Comparison of ENCODE assay signal across 8 cellular contexts in the genomic region with DNA sequence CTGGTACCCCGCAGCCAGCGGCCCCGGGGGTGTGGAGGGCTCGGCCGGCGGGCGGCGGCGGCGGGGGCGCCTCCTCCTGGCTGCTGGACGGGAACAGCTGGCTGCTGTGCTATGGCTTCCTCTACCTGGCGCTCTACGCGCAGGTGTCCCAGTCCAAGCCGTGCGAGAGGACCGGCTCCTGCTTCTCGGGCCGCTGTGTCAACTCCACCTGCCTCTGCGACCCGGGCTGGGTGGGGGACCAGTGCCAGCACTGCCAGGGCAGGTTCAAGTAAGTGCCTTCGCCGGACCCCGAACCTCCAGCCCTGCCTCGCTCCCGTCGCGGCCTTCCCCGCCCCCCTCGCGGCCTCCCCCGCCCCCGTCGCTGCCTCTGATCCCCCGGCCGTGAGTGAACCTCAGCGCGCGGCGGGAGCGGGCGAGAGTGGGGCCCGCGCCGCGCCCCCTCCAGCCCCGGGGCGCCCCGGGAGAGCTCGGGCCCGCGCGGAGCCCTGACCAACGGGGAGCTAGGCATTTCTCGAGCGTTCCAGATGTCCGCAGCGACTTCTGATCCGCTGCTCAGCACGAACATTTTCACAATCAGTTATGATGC. TPM values are rescaled to one million over a fixed set of nuclear protein-coding genes. Genes with fewer than 3 reads are reported as not detected.
DNase-seq lines count a peak whose midpoint lies in the region; ATAC-seq, FAIRE-seq and TF ChIP-seq lines count a peak whose summit lies in the region.

No MANE protein-coding gene starts in this region.

- no peaks in the 10 kb centered on the region for H3K27me3 ChIP-seq in iPS DF 6.9 (ENCODE audit: control insufficient read depth, insufficient read depth, low read length)
- H3K27me3 ChIP-seq in spleen (replicated peaks in 1 of 7): peaks cover 0 to 77% (median 36%) of the 10 kb centered on the region in 7 donors

- no peak for TF ChIP-seq POLR2A in spleen (IDR thresholded peaks at IDR 0.05)

- FAIRE-seq in D721Med (lab: Jason Lieb, UNC): no peak

- intact Hi-C loops in spleen (cut with DNase I; ENCODE audit: low total_unique reads): no loop called here

- no CpG with 5 or more reads among the region's 61 CpGs for WGBS in iPS DF 6.9 (ENCODE audit: insufficient coverage, insufficient read length)
- WGBS in spleen, 5 donors: 1 to 4% (median 3%) methylated on average over 18 to 61 of the region's 61 CpGs

- peak; percentile 46 for ATAC-seq in GM21367 (IDR thresholded peaks at IDR 0.05; ENCODE audit: unreplicated experiment)
- ATAC-seq in HG03558 (IDR thresholded peaks at IDR 0.05; ENCODE audit: extremely low read depth, unreplicated experiment): peak; percentile 7
- ATAC-seq in activated T-helper 17 cell treated with anti-CD3 and anti-CD28 coated beads, Interleukin-2, amount 50 U/mL, for 72 hours (replicated peaks): peak; percentile 61

- DNase-seq in GM10266 (ENCODE audit: extremely low spot score) (peak; percentile 72), iPS DF 6.9 (ENCODE audit: low read depth, low spot score) (no peak), spleen (peak; percentile 77), D721Med (ENCODE audit: insufficient read length, low spot score) (no peak), NOMO-1 treated with DMSO at 0.1 percent for 48 hours (lab: John Stamatoyannopoulos, UW; ENCODE audit: unreplicated experiment) (no peak)

- H3K4me1 ChIP-seq in iPS DF 6.9 (ENCODE audit: control insufficient read depth, insufficient read depth, low read length) (peaks cover 2% of the 10 kb centered on the region; the same call in 1 of the 2 replicates), spleen (peaks cover 4 to 27% (median 18%) of the 10 kb centered on the region in 6 donors)

- H3K4me1 Mint-ChIP-seq in activated T-helper 17 cell treated with anti-CD3 and anti-CD28 coated beads, Interleukin-2, amount 50 U/mL, for 72 hours: no peaks in the 10 kb centered on the region

- H3K27ac Mint-ChIP-seq in activated T-helper 17 cell treated with anti-CD3 and anti-CD28 coated beads, Interleukin-2, amount 50 U/mL, for 72 hours: no peak overlapping the region

- H3K4me3 Mint-ChIP-seq in activated T-helper 17 cell treated with anti-CD3 and anti-CD28 coated beads, Interleukin-2, amount 50 U/mL, for 72 hours: peak overlapping the region; percentile 66

- H3K9me3 ChIP-seq in iPS DF 6.9 (ENCODE audit: control insufficient read depth, insufficient read depth, low read length): no peaks in the 10 kb centered on the region
- no peaks in the 10 kb centered on the region for H3K9me3 ChIP-seq in spleen

- H3K36me3 ChIP-seq in iPS DF 6.9 (ENCODE audit: control insufficient read depth, insufficient read depth, low read length) (no peaks in the 10 kb centered on the region), spleen (no peaks in the 10 kb centered on the region)

- H3K27ac ChIP-seq in iPS DF 6.9 (ENCODE audit: low read length): no peak overlapping the region
- H3K27ac ChIP-seq in spleen: no peak overlapping the region

- H3K4me3 ChIP-seq in iPS DF 6.9 (ENCODE audit: low read length) (peak overlapping the region; percentile 99), spleen (peak overlapping the region; percentile 53 to 85 (median 68))

- H3K27me3 Mint-ChIP-seq in activated T-helper 17 cell treated with anti-CD3 and anti-CD28 coated beads, Interleukin-2, amount 50 U/mL, for 72 hours: peaks cover 51% of the 10 kb centered on the region

- no peaks in the 10 kb centered on the region for H3K36me3 Mint-ChIP-seq in activated T-helper 17 cell treated with anti-CD3 and anti-CD28 coated beads, Interleukin-2, amount 50 U/mL, for 72 hours (ENCODE audit: low read depth)

- no peaks in the 10 kb centered on the region for H3K9me3 Mint-ChIP-seq in activated T-helper 17 cell treated with anti-CD3 and anti-CD28 coated beads, Interleukin-2, amount 50 U/mL, for 72 hours

- TF ChIP-seq CTCF in GM10266 (IDR thresholded peaks at IDR 0.05; ENCODE audit: control insufficient read depth, insufficient read depth, low read depth, missing control alignments): peak; percentile 48
- TF ChIP-seq CTCF in spleen (IDR thresholded peaks at IDR 0.05 in 8 of 11, conservative IDR thresholded peaks at IDR 0.05 in 3 of 11): peak in 1 of 11 experiments; percentile 15
- no peak for TF ChIP-seq CTCF in D721Med (IDR thresholded peaks at IDR 0.05; ENCODE audit: insufficient read depth, missing control alignments)

RNA-seq across cellular contexts. Expression of a gene that starts 0.7 kb away (rescaled TPM):
- total RNA-seq in activated T-helper 17 cell treated with anti-CD3 and anti-CD28 coated beads, Interleukin-2, amount 50 U/mL, for 72 hours: 1 to 10 TPM in 1 of 2 donors, under 1 TPM in 1; 0.63 to 1.5 TPM
- total RNA-seq in spleen: 1 to 10 TPM in 6 of 7 donors, under 1 TPM in 1; 0.80 to 6.3 (median 3.8) TPM
- polyA plus RNA-seq in spleen: under 1 TPM; 0.29 to 0.80 (median 0.37) TPM

Comparison
In these comparisons a context has a peak if more than half of its experiments do, and no peak if none do; other contexts are left out.
1. DNase-seq: peak in GM10266 (single experiment) and spleen (single experiment); none in iPS DF 6.9 (single experiment), D721Med (single experiment) and NOMO-1 treated with DMSO at 0.1 percent for 48 hours (single experiment).
2. ATAC-seq: peak in every context shown above with its lines; median percentile 61 in activated T-helper 17 cell treated with anti-CD3 and anti-CD28 coated beads, Interleukin-2, amount 50 U/mL, for 72 hours; 46 in GM21367; 7 in HG03558.